1 cellular context compared by ENCODE assay signal in the genomic region with DNA sequence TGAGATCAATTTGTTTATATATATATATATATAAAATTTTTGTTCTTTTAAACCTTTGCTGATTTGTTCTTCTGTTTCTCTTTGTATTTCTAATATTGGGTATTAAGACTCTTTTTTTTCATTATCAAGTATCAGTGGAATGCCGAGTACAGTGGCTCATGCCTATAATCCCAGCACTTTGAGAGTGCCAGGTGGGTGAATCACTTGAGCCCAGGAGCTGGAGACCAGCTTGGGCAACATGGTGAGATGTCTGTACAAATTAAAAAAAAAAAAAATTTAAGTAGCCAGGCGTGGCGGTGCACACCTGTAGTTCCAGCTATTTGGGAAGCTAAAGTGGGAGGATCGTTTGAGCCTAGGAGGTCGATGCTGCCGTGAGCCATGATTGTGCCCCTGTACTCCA.
TF ChIP-seq lines count a peak whose summit lies in the region.

No MANE protein-coding gene starts in this region.

TF ChIP-seq in SK-N-SH treated with all-trans-retinoic acid at 6 μM for 48 hours, 23 proteins besides CTCF, POLR2A, EP300 and RAD21 (continued from another document):
- TF ChIP-seq, protein P1, sequence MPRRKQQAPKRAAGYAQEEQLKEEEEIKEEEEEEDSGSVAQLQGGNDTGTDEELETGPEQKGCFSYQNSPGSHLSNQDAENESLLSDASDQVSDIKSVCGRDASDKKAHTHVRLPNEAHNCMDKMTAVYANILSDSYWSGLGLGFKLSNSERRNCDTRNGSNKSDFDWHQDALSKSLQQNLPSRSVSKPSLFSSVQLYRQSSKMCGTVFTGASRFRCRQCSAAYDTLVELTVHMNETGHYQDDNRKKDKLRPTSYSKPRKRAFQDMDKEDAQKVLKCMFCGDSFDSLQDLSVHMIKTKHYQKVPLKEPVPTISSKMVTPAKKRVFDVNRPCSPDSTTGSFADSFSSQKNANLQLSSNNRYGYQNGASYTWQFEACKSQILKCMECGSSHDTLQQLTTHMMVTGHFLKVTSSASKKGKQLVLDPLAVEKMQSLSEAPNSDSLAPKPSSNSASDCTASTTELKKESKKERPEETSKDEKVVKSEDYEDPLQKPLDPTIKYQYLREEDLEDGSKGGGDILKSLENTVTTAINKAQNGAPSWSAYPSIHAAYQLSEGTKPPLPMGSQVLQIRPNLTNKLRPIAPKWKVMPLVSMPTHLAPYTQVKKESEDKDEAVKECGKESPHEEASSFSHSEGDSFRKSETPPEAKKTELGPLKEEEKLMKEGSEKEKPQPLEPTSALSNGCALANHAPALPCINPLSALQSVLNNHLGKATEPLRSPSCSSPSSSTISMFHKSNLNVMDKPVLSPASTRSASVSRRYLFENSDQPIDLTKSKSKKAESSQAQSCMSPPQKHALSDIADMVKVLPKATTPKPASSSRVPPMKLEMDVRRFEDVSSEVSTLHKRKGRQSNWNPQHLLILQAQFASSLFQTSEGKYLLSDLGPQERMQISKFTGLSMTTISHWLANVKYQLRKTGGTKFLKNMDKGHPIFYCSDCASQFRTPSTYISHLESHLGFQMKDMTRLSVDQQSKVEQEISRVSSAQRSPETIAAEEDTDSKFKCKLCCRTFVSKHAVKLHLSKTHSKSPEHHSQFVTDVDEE (CRISPR knock-in tag; IDR thresholded peaks at IDR 0.05) = no peak
